Comparison of ENCODE assay signal across 16 cellular contexts in the genomic region with DNA sequence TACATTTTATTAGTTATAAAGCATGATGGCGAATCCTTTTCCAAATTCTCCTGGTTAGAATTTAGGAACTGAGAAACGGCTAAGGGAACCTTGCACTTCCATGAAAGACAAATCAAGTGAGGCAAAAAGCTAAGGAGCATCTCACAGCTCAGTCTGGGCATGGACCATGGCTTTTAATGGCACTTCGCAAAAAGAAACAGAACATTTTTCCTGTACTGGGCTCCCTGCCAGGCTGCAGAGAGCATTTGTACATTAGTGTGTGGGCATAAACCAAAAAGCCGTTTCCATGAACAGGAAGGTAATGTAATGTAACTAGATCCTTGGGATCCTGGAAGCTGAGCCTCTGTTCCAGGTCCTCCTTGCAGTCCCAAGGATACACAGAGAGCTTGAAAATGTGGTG.
"Had no signal": no experiment of that assay in that cellular context is flagged by ENCODE, and none has a peak within 500 bp of the region (broad histone marks: within the 10 kb centered on the region; RNA-seq: fewer than 3 reads in every experiment).

No MANE protein-coding gene starts in this region.

- ATAC-seq: activated naive CD4-positive, alpha-beta T cell treated with anti-CD3 and anti-CD28 coated beads, Interleukin-2, amount 50 U/mL, for 72 hours; gastroesophageal sphincter; heart left ventricle; left lung; right cardiac atrium had no signal

- H3K4me1 ChIP-seq: adrenal gland, esophagus muscularis mucosa, gastroesophageal sphincter, heart left ventricle, left lung, transverse colon, vagina had no signal

- DNase-seq: activated CD4-positive, alpha-beta T cell treated with anti-CD3 and anti-CD28 coated beads for 1 hour; activated gamma-delta T cell; effector memory CD4-positive, alpha-beta T cell; heart left ventricle; left lung; nephron progenitor cell; nucleus accumbens; posterior cingulate gyrus; right cardiac atrium; stimulated activated CD4-positive, alpha-beta T cell treated with anti-CD3 and anti-CD28 coated beads, Interleukin-2, amount 100 ng/mL, for 24 hours; transverse colon had no signal

- H3K4me3 ChIP-seq: adrenal gland, esophagus muscularis mucosa, gastroesophageal sphincter, heart left ventricle, left lung, transverse colon, vagina had no signal

- H3K9me3 ChIP-seq: adrenal gland, esophagus muscularis mucosa, gastroesophageal sphincter, heart left ventricle, transverse colon, vagina had no signal

- H3K36me3 ChIP-seq: adrenal gland, esophagus muscularis mucosa, gastroesophageal sphincter, heart left ventricle, left lung, transverse colon, vagina had no signal

- H3K27me3 ChIP-seq: adrenal gland, esophagus muscularis mucosa, gastroesophageal sphincter, heart left ventricle, left lung, transverse colon, vagina had no signal
